ENCODE assay signal across 21 cellular contexts in the genomic region with DNA sequence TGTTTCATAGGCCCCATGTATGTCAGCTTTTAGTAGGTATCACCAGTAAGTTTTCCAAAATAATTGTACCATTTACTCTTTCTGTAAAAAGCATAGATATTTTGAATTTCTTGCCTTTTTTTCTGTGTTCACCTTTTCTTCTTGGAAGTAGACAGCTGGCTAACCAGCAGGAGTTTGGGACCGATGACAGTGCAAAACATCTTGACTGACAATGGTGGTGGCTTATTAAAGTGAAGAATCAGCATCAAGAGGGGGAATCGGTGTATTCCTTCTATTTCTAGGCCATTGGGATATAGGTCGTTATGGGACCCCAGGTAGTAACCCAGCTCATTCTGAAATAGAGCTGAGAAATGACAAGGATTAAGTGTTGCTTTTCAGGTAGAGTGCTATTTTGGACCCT. TPM values are rescaled to one million over a fixed set of nuclear protein-coding genes. Genes with fewer than 3 reads are reported as not detected.
DNase-seq lines count a peak whose midpoint lies in the region; ATAC-seq, FAIRE-seq and TF ChIP-seq lines count a peak whose summit lies in the region.
"Had no signal": no experiment of that assay in that cellular context is flagged by ENCODE, and none has a peak within 500 bp of the region (broad histone marks: within the 10 kb centered on the region; RNA-seq: fewer than 3 reads in every experiment).

No MANE protein-coding gene starts in this region.

- no TSS peak for BruUV-seq in K562 (replicated peaks; lab: Mats Ljungman, UMichigan)

- H3K4me1 ChIP-seq in CD4-positive, CD25-positive, alpha-beta regulatory T cell (ENCODE audit: control insufficient read depth, insufficient read depth, low read length, poor library complexity, severe bottlenecking): peaks cover 19% of the 10 kb centered on the region
- peaks cover 26% of the 10 kb centered on the region for H3K4me1 ChIP-seq in DND-41 (ENCODE audit: insufficient read depth, low read length)
- peaks cover 0 to 3% of the 10 kb centered on the region in 2 experiments; a peak in 1 of 5 replicates for H3K4me1 ChIP-seq in K562 (replicated peaks in 1 of 2; ENCODE audit: control insufficient read depth in 2 of 2, insufficient read depth in 2 of 2, low read length in 2 of 2)

- no peaks in the 10 kb centered on the region for H3K9me1 ChIP-seq in K562 (ENCODE audit: control insufficient read depth, insufficient read depth, low read length)

- peak overlapping the region in 3 of 4 donors; percentile 17 to 57 (median 35) for H3K4me3 Mint-ChIP-seq in CD4-positive, CD25-positive, alpha-beta regulatory T cell
- H3K4me3 Mint-ChIP-seq in neural crest cell: peak overlapping the region; percentile 14
- H3K4me3 Mint-ChIP-seq: CD14-positive monocyte had no signal

- TF ChIP-seq CTCF in DND-41 (IDR thresholded peaks at IDR 0.05; ENCODE audit: borderline replicate concordance, extremely low read depth, low read length, poor library complexity, severe bottlenecking): no peak
- no peak for TF ChIP-seq CTCF in K562 (IDR thresholded peaks at IDR 0.05 in 2 of 3, conservative IDR thresholded peaks at IDR 0.05 in 1 of 3; ENCODE audit: insufficient read depth in 2 of 3, low read depth in 1 of 3, low read length in 3 of 3)
- TF ChIP-seq CTCF in neural crest cell (conservative IDR thresholded peaks at IDR 0.05): no peak
- no peak for TF ChIP-seq CTCF in RWPE1 (conservative IDR thresholded peaks at IDR 0.05; ENCODE audit: low read depth)

- no peak overlapping the region for H3K9ac ChIP-seq in DND-41 (ENCODE audit: low read depth, low read length)
- H3K9ac ChIP-seq in K562 (ENCODE audit: insufficient read depth in 1 of 2, low read depth in 2 of 2, low read length in 2 of 2): peak overlapping the region in 1 of 2 experiments; percentile 99; a peak in 2 of 4 replicates
- H3K9ac ChIP-seq: BLaER1, GM23248 had no signal

- 18% methylated on average over 3 of the region's 3 CpGs for WGBS in K562 (ENCODE audit: insufficient coverage, low coverage, missing lambda C conversion rate)

- no peak for TF ChIP-seq RAD21 in K562 (CRISPR knock-in tag; conservative IDR thresholded peaks at IDR 0.05 in 1 of 2, IDR thresholded peaks at IDR 0.05 in 1 of 2)

- H3K27ac Mint-ChIP-seq in CD4-positive, CD25-positive, alpha-beta regulatory T cell: no peak overlapping the region
- H3K27ac Mint-ChIP-seq in neural crest cell (ENCODE audit: unreplicated experiment): no peak overlapping the region
- H3K27ac Mint-ChIP-seq: CD14-positive monocyte, IgD-negative memory B cell had no signal

- intact Hi-C loops in K562 (cut with micrococcal nuclease): loop anchor here (10.0 kb wide), 1 partner anchor 952 kb away; the partner anchor contains the start of gene HMGB2

- no peak overlapping the region for H3K4me3 ChIP-seq in CD4-positive, CD25-positive, alpha-beta regulatory T cell (ENCODE audit: low read depth, low read length)
- no peak overlapping the region for H3K4me3 ChIP-seq in DND-41 (ENCODE audit: low read depth in 1 of 2, low read length in 2 of 2)
- peak overlapping the region; percentile 65; the same call in 1 of the 2 replicates for H3K4me3 ChIP-seq in K562
- H3K4me3 ChIP-seq: BLaER1, GM23248, HAP-1 had no signal

- H3K4me2 ChIP-seq in DND-41 (ENCODE audit: insufficient read depth, low read length) (peak overlapping the region; percentile 78; the same call in 1 of the 2 replicates), K562 (ENCODE audit: insufficient read depth, low read length) (peak overlapping the region; percentile 95)
- H3K4me2 ChIP-seq: BLaER1 had no signal

- H3K36me3 ChIP-seq in CD4-positive, CD25-positive, alpha-beta regulatory T cell (ENCODE audit: control insufficient read depth, insufficient read depth, low read length): peaks cover under 1% of the 10 kb centered on the region
- H3K36me3 ChIP-seq in DND-41 (ENCODE audit: insufficient read depth, low read length) (peaks cover 2% of the 10 kb centered on the region), K562 (ENCODE audit: control insufficient read depth, insufficient read depth, low read length) (peaks cover 12% of the 10 kb centered on the region)
- H3K36me3 ChIP-seq: HAP-1 had no signal

- H2AFZ ChIP-seq in DND-41 (ENCODE audit: low read depth, low read length) (no peak overlapping the region), K562 (ENCODE audit: low read depth, low read length) (0 out of 2 replicates have a peak overlapping the region, but pooled peaks have one; percentile 28)
- H2AFZ ChIP-seq: GM23248 had no signal

- peaks cover 89% of the 10 kb centered on the region for H3K79me2 ChIP-seq in DND-41 (ENCODE audit: insufficient read depth, low read length)
- peaks cover 100% of the 10 kb centered on the region for H3K79me2 ChIP-seq in K562 (ENCODE audit: control insufficient read depth, insufficient read depth, low read length)

- no peaks in the 10 kb centered on the region for H3K27me3 Mint-ChIP-seq in CD4-positive, CD25-positive, alpha-beta regulatory T cell
- H3K27me3 Mint-ChIP-seq in neural crest cell (ENCODE audit: low read depth): no peaks in the 10 kb centered on the region
- H3K27me3 Mint-ChIP-seq: CD8-positive, alpha-beta memory T cell; IgD-negative memory B cell had no signal

- CTCF ChIA-PET in K562 (lab: Yijun Ruan, JAX; ENCODE audit: low intra/inter-chr PET ratio): no interaction called here
- CTCF ChIA-PET in RWPE1 (lab: Yijun Ruan, JAX): no interaction called here

- H4K20me1 ChIP-seq in DND-41 (ENCODE audit: insufficient read depth, low read length) (no peaks in the 10 kb centered on the region), K562 (replicated peaks; ENCODE audit: control insufficient read depth, insufficient read depth, low read length) (no peaks in the 10 kb centered on the region)
- H4K20me1 ChIP-seq: BLaER1 had no signal

- in situ Hi-C loops in K562 (cut with MboI): no loop called here

- no peaks in the 10 kb centered on the region for H3K27me3 ChIP-seq in CD4-positive, CD25-positive, alpha-beta regulatory T cell (ENCODE audit: control insufficient read depth, insufficient read depth, low read length)
- H3K27me3 ChIP-seq in DND-41 (ENCODE audit: insufficient read depth, low read length, poor library complexity) (no peaks in the 10 kb centered on the region), K562 (ENCODE audit: control insufficient read depth in 2 of 2, insufficient read depth in 2 of 2, low read length in 2 of 2) (no peaks in the 10 kb centered on the region)
- H3K27me3 ChIP-seq: BLaER1 had no signal

- TF ChIP-seq POLR2A in K562 (conservative IDR thresholded peaks at IDR 0.05): no peak

- H3K27ac ChIP-seq in CD4-positive, CD25-positive, alpha-beta regulatory T cell (ENCODE audit: insufficient read depth, low read length, poor library complexity, severe bottlenecking): no peak overlapping the region
- no peak overlapping the region for H3K27ac ChIP-seq in DND-41 (ENCODE audit: low read length)
- H3K27ac ChIP-seq in K562 (ENCODE audit: extremely low read depth, low read depth, low read length): peak overlapping the region; percentile 100; the same call in 2 of the 3 replicates
- no peak overlapping the region for H3K27ac ChIP-seq in RWPE1
- H3K27ac ChIP-seq: BLaER1, GM23248 had no signal

- peaks cover 5% of the 10 kb centered on the region for H3K36me3 Mint-ChIP-seq in CD4-positive, CD25-positive, alpha-beta regulatory T cell
- H3K36me3 Mint-ChIP-seq in neural crest cell (ENCODE audit: low read depth): peaks cover 11% of the 10 kb centered on the region

- peaks cover 22 to 70% (median 54%) of the 10 kb centered on the region in 4 donors for H3K4me1 Mint-ChIP-seq in CD4-positive, CD25-positive, alpha-beta regulatory T cell
- H3K4me1 Mint-ChIP-seq in neural crest cell: peaks cover 27% of the 10 kb centered on the region

- FAIRE-seq in K562 (lab: Jason Lieb, UNC): no peak
- FAIRE-seq: HepG2 had no signal

- H3K9me3 Mint-ChIP-seq in CD4-positive, CD25-positive, alpha-beta regulatory T cell: peaks cover 0 to 4% (median 2%) of the 10 kb centered on the region in 7 donors
- peaks cover 10% of the 10 kb centered on the region for H3K9me3 Mint-ChIP-seq in neural crest cell

- no peak for ATAC-seq in CD4-positive, CD25-positive, alpha-beta regulatory T cell (ENCODE audit: low read depth in 2 of 2)
- ATAC-seq in DND-41 (ENCODE audit: insufficient read depth, low read depth) (no peak), K562 (no peak)
- ATAC-seq: HepG2 had no signal

- POLR2A ChIA-PET in K562 (lab: Yijun Ruan, JAX) (no interaction called here), RWPE1 (lab: Yijun Ruan, JAX; ENCODE audit: low non-redundant PET) (no interaction called here)

- TF ChIP-seq EP300 in K562 (IDR thresholded peaks at IDR 0.05; ENCODE audit: low read length): no peak

- DNase-seq in CD4-positive, CD25-positive, alpha-beta regulatory T cell: no peak
- DNase-seq in DND-41: no peak
- peak in 1 of 4 experiments; percentile 44 for DNase-seq in K562 (ENCODE audit: extremely low read depth in 1 of 4, low spot score in 3 of 4)
- DNase-seq in neural crest cell (ENCODE audit: low read depth, low spot score): no peak
- no peak for DNase-seq in AG08396 (ENCODE audit: low spot score)
- DNase-seq in T-helper 2 cell: no peak
- no peak for DNase-seq in RWPE1 (ENCODE audit: low spot score)
- DNase-seq: ACHN; AML-193; CD8-positive, alpha-beta memory T cell; COR-L47; DMS 273 treated with DMSO at 0.1 percent for 48 hours; DMS53; GDM1; GM23248; KG1 had no signal

- peaks cover 2 to 3% of the 10 kb centered on the region in 2 experiments for H3K9me3 ChIP-seq in CD4-positive, CD25-positive, alpha-beta regulatory T cell (ENCODE audit: control insufficient read depth in 2 of 2, low read length in 2 of 2)
- H3K9me3 ChIP-seq in DND-41 (ENCODE audit: insufficient read depth, low read length, severe bottlenecking) (peaks cover 7% of the 10 kb centered on the region), K562 (replicated peaks; ENCODE audit: control insufficient read depth, insufficient read depth, low read depth, low read length) (peaks cover 9% of the 10 kb centered on the region)
- H3K9me3 ChIP-seq: HAP-1 had no signal

RNA-seq across cellular contexts. Expression of gene CEP44, which starts 3.2 kb away (rescaled TPM):
- total RNA-seq in CD4-positive, CD25-positive, alpha-beta regulatory T cell: 32.2 TPM
- polyA plus RNA-seq in CD4-positive, CD25-positive, alpha-beta regulatory T cell: 10 to 100 TPM in 3 of 4 donors, 1 to 10 TPM in 1; 8.8 to 15.9 (median 13.1) TPM
- 45.7 and 158 TPM in 2 replicates for total RNA-seq in K562 (2011; cell fraction: chromatin; rRNA removed; ENCODE audit: low replicate concordance)
- 20.2 and 28.8 TPM in 2 replicates for total RNA-seq in K562 (2011; cell fraction: nucleolus; rRNA removed)
- 45.3 and 70.8 TPM in 2 replicates for total RNA-seq in K562 (2011; cell fraction: nucleoplasm; rRNA removed)
- total RNA-seq in K562 (2014; rRNA removed) (20.4 and 24.4 TPM in 2 replicates), K562 (2014; rRNA removed; fragmentation: Illumina TruSeq; extraction: Trizol) (41.7 and 46.4 TPM in 2 replicates), K562 (2015; rRNA removed; fragmentation: Illumina TruSeq; extraction: Trizol) (24.8 and 28.2 TPM in 2 replicates), K562 (2021) (26.5 and 29.0 TPM in 2 replicates), neural crest cell (18.4 and 19.8 TPM in 2 replicates)
- polyA plus RNA-seq in K562 (2011; rRNA removed) (44.9 and 45.0 TPM in 2 replicates), K562 (2014; fragmentation: Illumina TruSeq; extraction: Trizol) (20.8 and 22.2 TPM in 2 replicates), K562 (2014; fragmentation: Nextera tagmentation; extraction: Ambion mirVana) (10 to 100 TPM; 19.6 to 23.3 TPM), K562 (2014; rRNA removed) (21.2 and 22.7 TPM in 2 replicates)
- polyA plus RNA-seq in K562 (2011; cell fraction: cytosol; rRNA removed): 4.9 and 14.6 TPM in 2 replicates
- polyA plus RNA-seq in K562 (2011; cell fraction: nucleus; rRNA removed): 33.4 and 51.6 TPM in 2 replicates
- polyA plus RNA-seq in K562 (2012): 18.7 and 19.6 TPM in 2 replicates
- 40.8 and 52.1 TPM in 2 replicates for polyA minus RNA-seq in K562 (2011; rRNA and poly(A)+ RNA removed)
- polyA minus RNA-seq in K562 (2011; cell fraction: cytosol; rRNA and poly(A)+ RNA removed): 16.7 and 17.2 TPM in 2 replicates
- polyA minus RNA-seq in K562 (2011; cell fraction: nucleus; rRNA and poly(A)+ RNA removed): 29.9 and 66.9 TPM in 2 replicates

RNA-seq across cellular contexts. Expression of gene FBXO8, which starts 3.4 kb away (rescaled TPM):
- 20.5 TPM for total RNA-seq in CD4-positive, CD25-positive, alpha-beta regulatory T cell
- 10 to 100 TPM; 14.9 to 26.1 (median 22.3) TPM for polyA plus RNA-seq in CD4-positive, CD25-positive, alpha-beta regulatory T cell
- total RNA-seq in K562 (2011; cell fraction: chromatin; rRNA removed; ENCODE audit: low replicate concordance): 13.0 and 14.3 TPM in 2 replicates
- total RNA-seq in K562 (2011; cell fraction: nucleolus; rRNA removed): 13.0 and 16.1 TPM in 2 replicates
- total RNA-seq in K562 (2011; cell fraction: nucleoplasm; rRNA removed): 11.9 and 12.5 TPM in 2 replicates
- total RNA-seq in K562 (2014; rRNA removed) (12.6 and 14.2 TPM in 2 replicates), K562 (2014; rRNA removed; fragmentation: Illumina TruSeq; extraction: Trizol) (15.7 and 23.8 TPM in 2 replicates), K562 (2015; rRNA removed; fragmentation: Illumina TruSeq; extraction: Trizol) (11.5 and 12.9 TPM in 2 replicates), K562 (2021) (14.8 and 16.5 TPM in 2 replicates), neural crest cell (9.9 and 12.6 TPM in 2 replicates)
- polyA plus RNA-seq in K562 (2011; rRNA removed) (22.8 and 27.1 TPM in 2 replicates), K562 (2014; fragmentation: Illumina TruSeq; extraction: Trizol) (12.8 and 13.5 TPM in 2 replicates), K562 (2014; fragmentation: Nextera tagmentation; extraction: Ambion mirVana) (10 to 100 TPM; 24.3 to 24.4 TPM), K562 (2014; rRNA removed) (11.9 and 13.1 TPM in 2 replicates)
- polyA plus RNA-seq in K562 (2011; cell fraction: cytosol; rRNA removed): 8.2 and 13.6 TPM in 2 replicates
- polyA plus RNA-seq in K562 (2011; cell fraction: nucleus; rRNA removed): 6.4 and 11.4 TPM in 2 replicates
- 10.8 and 14.4 TPM in 2 replicates for polyA plus RNA-seq in K562 (2012)
- polyA minus RNA-seq in K562 (2011; rRNA and poly(A)+ RNA removed): 26.9 and 30.0 TPM in 2 replicates
- polyA minus RNA-seq in K562 (2011; cell fraction: cytosol; rRNA and poly(A)+ RNA removed): 10.4 and 12.8 TPM in 2 replicates
- 24.5 and 42.5 TPM in 2 replicates for polyA minus RNA-seq in K562 (2011; cell fraction: nucleus; rRNA and poly(A)+ RNA removed)
